1 cellular context compared by ENCODE assay signal in the genomic region with DNA sequence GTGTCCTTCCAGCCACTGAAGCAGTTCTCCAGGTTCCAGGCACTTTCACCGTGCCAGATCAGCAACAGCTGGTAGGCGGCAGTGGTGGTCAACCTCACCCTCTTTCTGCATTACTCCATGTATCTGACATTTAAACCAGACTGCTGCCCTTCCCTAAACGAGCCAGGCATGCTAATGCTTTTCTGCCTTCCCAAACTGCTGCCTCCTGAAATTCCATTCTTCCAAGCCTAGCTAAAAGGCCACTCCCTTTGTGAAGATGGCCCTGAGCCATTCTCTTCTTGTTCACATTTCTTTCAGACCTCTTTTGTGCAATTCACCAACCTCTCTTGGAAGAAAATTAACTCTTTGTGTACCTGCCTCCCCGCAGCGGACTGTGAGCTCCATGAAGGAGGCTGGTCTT.
TF ChIP-seq lines count a peak whose summit lies in the region.

No MANE protein-coding gene starts in this region.

TF ChIP-seq in H1, 55 proteins besides CTCF, POLR2A, EP300 and RAD21:
- TF ChIP-seq SUZ12 (IDR thresholded peaks at IDR 0.05; ENCODE audit: low read length) (no peak), USF2 (IDR thresholded peaks at IDR 0.05; ENCODE audit: low read length) (no peak), JUN (IDR thresholded peaks at IDR 0.05; ENCODE audit: low read depth, low read length) (no peak), KDM4A (IDR thresholded peaks at IDR 0.05; ENCODE audit: low read depth, low read length, severe bottlenecking) (no peak), PHF8 (conservative IDR thresholded peaks at IDR 0.05; ENCODE audit: low read depth, low read length) (no peak), JUND (IDR thresholded peaks at IDR 0.05; ENCODE audit: low read length) (no peak), CHD2 (IDR thresholded peaks at IDR 0.05; ENCODE audit: low read length) (no peak), SP2 (IDR thresholded peaks at IDR 0.05; ENCODE audit: low read length) (no peak), SRF (IDR thresholded peaks at IDR 0.05; ENCODE audit: low read depth, low read length) (no peak)
- TF ChIP-seq, protein P1, sequence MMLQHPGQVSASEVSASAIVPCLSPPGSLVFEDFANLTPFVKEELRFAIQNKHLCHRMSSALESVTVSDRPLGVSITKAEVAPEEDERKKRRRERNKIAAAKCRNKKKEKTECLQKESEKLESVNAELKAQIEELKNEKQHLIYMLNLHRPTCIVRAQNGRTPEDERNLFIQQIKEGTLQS (IDR thresholded peaks at IDR 0.05; ENCODE audit: insufficient read depth, low read depth, low read length) = no peak
